Comparison of ENCODE assay signal across 8 cellular contexts in the genomic region with DNA sequence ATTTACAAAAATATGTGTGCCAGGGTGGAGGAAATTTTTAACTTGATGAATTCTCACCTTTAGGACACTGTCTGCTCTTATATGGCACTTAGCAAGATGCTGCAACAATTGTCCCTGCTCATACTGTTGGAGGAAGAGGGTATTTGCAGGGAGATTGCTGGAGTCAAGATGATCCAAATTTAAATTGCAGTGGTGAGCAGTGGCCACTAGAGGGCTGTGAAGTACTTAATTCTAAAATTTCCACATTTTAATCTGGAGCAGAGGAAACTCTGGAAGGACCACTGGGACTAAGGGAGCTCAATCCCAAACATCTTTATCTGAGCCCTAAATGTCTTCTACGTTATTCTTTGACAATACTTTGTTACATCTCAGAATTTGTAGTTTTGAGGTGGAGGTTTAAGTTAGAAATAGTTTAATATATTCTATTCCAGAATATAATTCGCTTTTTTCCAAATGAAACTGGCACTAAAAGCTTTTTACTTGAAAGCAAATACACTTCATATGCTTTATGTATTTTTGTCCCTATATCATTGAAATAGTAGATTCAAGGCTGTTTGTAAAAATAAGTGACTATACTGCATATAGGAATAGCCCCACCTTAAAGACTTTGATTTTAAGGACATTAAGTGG. TPM values are rescaled to one million over a fixed set of nuclear protein-coding genes. Genes with fewer than 3 reads are reported as not detected.
DNase-seq lines count a peak whose midpoint lies in the region; ATAC-seq, FAIRE-seq and TF ChIP-seq lines count a peak whose summit lies in the region.

No MANE protein-coding gene starts in this region.

- H3K4me1 Mint-ChIP-seq in activated CD8-positive, alpha-beta T cell treated with anti-CD3 and anti-CD28 coated beads for 36 hours (ENCODE audit: low read depth): no peaks in the 10 kb centered on the region

- H3K27ac ChIP-seq in right atrium auricular region: no peak overlapping the region
- no peak overlapping the region for H3K27ac ChIP-seq in small intestine (ENCODE audit: low read depth in 1 of 2, low read length in 1 of 2)

- no peaks in the 10 kb centered on the region for H3K9me3 ChIP-seq in right atrium auricular region
- no peaks in the 10 kb centered on the region for H3K9me3 ChIP-seq in small intestine (ENCODE audit: control insufficient read depth, low read depth)

- CTCF ChIA-PET in activated CD8-positive, alpha-beta T cell treated with anti-CD3 and anti-CD28 coated beads for 36 hours (lab: Charles Lee): interaction anchor here (0.8 to 1.4 kb wide), 6 partner anchors 10 to 69 kb away, joined by 3 to 5 read pairs (median 4); no protein-coding TSS in a partner anchor

- no peaks in the 10 kb centered on the region for H3K36me3 ChIP-seq in right atrium auricular region
- no peaks in the 10 kb centered on the region for H3K36me3 ChIP-seq in small intestine (ENCODE audit: control insufficient read depth in 2 of 2, insufficient read depth in 2 of 2, low read length in 2 of 2)

- no peak for FAIRE-seq in small intestine (lab: Jason Lieb, UNC)

- no peak overlapping the region for H3K27ac Mint-ChIP-seq in activated CD8-positive, alpha-beta T cell treated with anti-CD3 and anti-CD28 coated beads for 36 hours

- 45 to 49% (median 47%) methylated on average over 2 of the region's 2 CpGs for WGBS in small intestine, 3 donors

- H3K4me1 ChIP-seq in right atrium auricular region (no peaks in the 10 kb centered on the region), small intestine (ENCODE audit: control insufficient read depth in 2 of 2, insufficient read depth in 1 of 2, low read depth in 1 of 2, low read length in 1 of 2) (no peaks in the 10 kb centered on the region)

- no peaks in the 10 kb centered on the region for H3K36me3 Mint-ChIP-seq in activated CD8-positive, alpha-beta T cell treated with anti-CD3 and anti-CD28 coated beads for 36 hours (ENCODE audit: low read depth)

- H3K9me3 Mint-ChIP-seq in activated CD8-positive, alpha-beta T cell treated with anti-CD3 and anti-CD28 coated beads for 36 hours: no peaks in the 10 kb centered on the region

- intact Hi-C loops in activated CD8-positive, alpha-beta T cell treated with anti-CD3 and anti-CD28 coated beads for 36 hours (cut with micrococcal nuclease): no loop called here

- H3K27me3 Mint-ChIP-seq in activated CD8-positive, alpha-beta T cell treated with anti-CD3 and anti-CD28 coated beads for 36 hours: peaks cover 10% of the 10 kb centered on the region

- ATAC-seq in HG02678 (IDR thresholded peaks at IDR 0.05; ENCODE audit: unreplicated experiment) (peak; percentile 67), GM19328 (IDR thresholded peaks at IDR 0.05; ENCODE audit: unreplicated experiment) (no peak)
- ATAC-seq in activated CD8-positive, alpha-beta T cell treated with anti-CD3 and anti-CD28 coated beads for 36 hours: peak; percentile 61

- TF ChIP-seq CTCF in activated CD8-positive, alpha-beta T cell treated with anti-CD3 and anti-CD28 coated beads for 36 hours (IDR thresholded peaks at IDR 0.05): peak; percentile 83
- TF ChIP-seq CTCF in right atrium auricular region (IDR thresholded peaks at IDR 0.05): peak; percentile 85 to 88

- DNase-seq in A172 (ENCODE audit: low spot score) (peak; percentile 65), EL (peak; percentile 53), NCI-H2171 (lab: John Stamatoyannopoulos, UW) (peak; percentile 31), right atrium auricular region (ENCODE audit: low spot score) (no peak), small intestine (peak; percentile 33)
- DNase-seq in activated CD8-positive, alpha-beta T cell treated with anti-CD3 and anti-CD28 coated beads for 36 hours: peak; percentile 43

- POLR2A ChIA-PET in activated CD8-positive, alpha-beta T cell treated with anti-CD3 and anti-CD28 coated beads for 36 hours (lab: Charles Lee): no interaction called here

- H3K4me3 Mint-ChIP-seq in activated CD8-positive, alpha-beta T cell treated with anti-CD3 and anti-CD28 coated beads for 36 hours: no peak overlapping the region

- H3K27me3 ChIP-seq in right atrium auricular region (no peaks in the 10 kb centered on the region), small intestine (ENCODE audit: control insufficient read depth in 2 of 2, insufficient read depth in 2 of 2, low read length in 2 of 2) (no peaks in the 10 kb centered on the region)

- H3K4me3 ChIP-seq in right atrium auricular region (no peak overlapping the region), small intestine (ENCODE audit: low read depth in 1 of 2, low read length in 2 of 2) (no peak overlapping the region)

RNA-seq across cellular contexts. Expression of gene PTH2R, which starts 33.0 kb away (rescaled TPM):
- total RNA-seq in A172 (2014; rRNA removed; shearing (Covaris generic)): not detected in 2 replicates
- total RNA-seq in activated CD8-positive, alpha-beta T cell treated with anti-CD3 and anti-CD28 coated beads for 36 hours: not detected
- total RNA-seq in right atrium auricular region: not detected
- polyA plus RNA-seq in small intestine: under 1 TPM in 1 of 3 donors, not detected in 2; 0.04 TPM
